ENCODE assay signal across 1 cellular context in genomic region chr17:6444573-6445335, GRCh38.
TF ChIP-seq lines count a peak whose summit lies in the region.

No MANE protein-coding gene starts in this region.

TF ChIP-seq in IMR-90, 13 proteins besides CTCF, POLR2A, EP300 and RAD21 (continued from another document):
- TF ChIP-seq ELK1 (IDR thresholded peaks at IDR 0.05; ENCODE audit: borderline replicate concordance, low read depth, low read length) (no peak), CEBPB (IDR thresholded peaks at IDR 0.05; ENCODE audit: low read depth, low read length) (no peak), SMC3 (IDR thresholded peaks at IDR 0.05; ENCODE audit: low read depth, low read length) (no peak)
